ENCODE assay signal across 10 cellular contexts in the genomic region with DNA sequence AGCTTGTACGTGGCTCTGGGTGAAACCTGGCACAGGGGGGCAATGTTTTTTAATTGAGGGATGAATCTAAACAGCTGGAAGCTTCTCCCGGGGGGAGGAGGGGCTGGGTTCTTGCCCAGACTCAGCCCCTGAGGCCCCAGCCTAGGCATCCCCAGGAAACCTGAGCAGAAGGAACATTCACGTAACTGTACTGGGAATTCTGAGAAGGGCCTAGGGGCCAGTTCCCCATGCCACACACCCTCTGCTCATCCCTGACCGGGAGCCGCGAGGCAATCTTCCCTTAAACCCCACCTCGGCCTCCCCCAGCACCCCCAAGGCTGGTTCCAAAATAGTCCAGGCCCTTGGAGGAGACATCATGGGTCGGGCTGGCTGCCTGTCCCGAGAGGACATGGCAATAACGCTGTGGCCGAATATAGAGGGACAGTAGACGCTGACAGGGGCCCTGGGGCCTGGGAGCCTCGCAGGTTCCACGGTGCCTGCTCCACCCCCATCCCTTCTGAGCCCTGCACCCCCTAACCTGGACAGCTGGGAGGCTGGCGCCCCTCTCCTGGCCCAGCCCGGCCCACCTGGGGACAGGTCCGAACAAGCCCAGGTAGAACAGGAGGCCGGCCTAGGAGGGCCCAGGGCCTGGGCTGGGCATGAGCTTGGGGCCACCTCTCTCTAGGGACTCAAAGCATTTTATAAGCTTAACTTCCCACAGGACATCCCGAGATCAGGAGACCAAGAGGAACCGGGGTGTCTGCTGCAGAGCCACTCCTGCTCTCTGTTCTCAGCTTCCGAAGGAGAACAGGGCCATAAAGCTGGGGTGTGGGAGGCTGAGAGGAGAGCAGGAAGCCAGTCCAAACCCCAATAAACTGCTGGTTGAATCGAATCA.
DNase-seq lines count a peak whose midpoint lies in the region; TF ChIP-seq lines count a peak whose summit lies in the region.
"Had no signal": no experiment of that assay in that cellular context is flagged by ENCODE, and none has a peak within 500 bp of the region (broad histone marks: within the 10 kb centered on the region; RNA-seq: fewer than 3 reads in every experiment).

No MANE protein-coding gene starts in this region.

- H3K79me2 ChIP-seq in smooth muscle cell (ENCODE audit: low read depth), result no peaks in the 10 kb centered on the region

- H4K20me1 ChIP-seq in smooth muscle cell (ENCODE audit: low read depth), result no peaks in the 10 kb centered on the region

- H3K4me3 Mint-ChIP-seq in activated naive CD4-positive, alpha-beta T cell treated with anti-CD3 and anti-CD28 coated beads, Interleukin-2, amount 10 ng/mL, durations not matched to agents 7 days and 5 days, result no peak overlapping the region
- H3K4me3 Mint-ChIP-seq: nephron progenitor cell had no signal

- H3K27me3 ChIP-seq in H7 (ENCODE audit: control insufficient read depth, insufficient read depth, low read length) (no peaks in the 10 kb centered on the region), smooth muscle cell (ENCODE audit: low read depth) (no peaks in the 10 kb centered on the region)

- H3K4me3 ChIP-seq in H7 (ENCODE audit: insufficient read depth, low read depth, low read length), result no peak overlapping the region
- H3K4me3 ChIP-seq in smooth muscle cell, result no peak overlapping the region

- no peaks in the 10 kb centered on the region for H3K9me3 Mint-ChIP-seq in activated naive CD4-positive, alpha-beta T cell treated with anti-CD3 and anti-CD28 coated beads, Interleukin-2, amount 10 ng/mL, durations not matched to agents 7 days and 5 days
- H3K9me3 Mint-ChIP-seq: nephron progenitor cell had no signal

- H3K9me3 ChIP-seq in smooth muscle cell (replicated peaks; ENCODE audit: low read depth), result no peaks in the 10 kb centered on the region

- peak overlapping the region; percentile 45 for H3K27ac Mint-ChIP-seq in activated naive CD4-positive, alpha-beta T cell treated with anti-CD3 and anti-CD28 coated beads, Interleukin-2, amount 10 ng/mL, durations not matched to agents 7 days and 5 days

- H3F3A ChIP-seq in smooth muscle cell (ENCODE audit: low read depth), result no peaks in the 10 kb centered on the region

- H3K4me1 ChIP-seq in smooth muscle cell (ENCODE audit: low read depth), result peaks cover 33% of the 10 kb centered on the region

- H3K36me3 ChIP-seq in H7 (replicated peaks; ENCODE audit: control insufficient read depth, insufficient read depth, low read length) (no peaks in the 10 kb centered on the region; the same call in 1 of the 2 replicates), smooth muscle cell (ENCODE audit: low read depth) (no peaks in the 10 kb centered on the region)

- H3K4me1 Mint-ChIP-seq in activated naive CD4-positive, alpha-beta T cell treated with anti-CD3 and anti-CD28 coated beads, Interleukin-2, amount 10 ng/mL, durations not matched to agents 7 days and 5 days, result peaks cover 48% of the 10 kb centered on the region

- H2AFZ ChIP-seq in smooth muscle cell (ENCODE audit: low read depth), result no peak overlapping the region

- no peak for TF ChIP-seq CTCF in smooth muscle cell (IDR thresholded peaks at IDR 0.05; ENCODE audit: borderline replicate concordance, insufficient read depth, poor library complexity, severe bottlenecking)

- H3K4me2 ChIP-seq in smooth muscle cell, result peak overlapping the region; percentile 22

- H3K9ac ChIP-seq in smooth muscle cell (ENCODE audit: low read depth), result peak overlapping the region; percentile 32

- WGBS in smooth muscle cell (ENCODE audit: low lambda C conversion rate), result 86% methylated on average over 22 of the region's 22 CpGs

- peak overlapping the region; percentile 85 for H3K27ac ChIP-seq in smooth muscle cell (ENCODE audit: low read depth)

- H3K36me3 Mint-ChIP-seq in activated naive CD4-positive, alpha-beta T cell treated with anti-CD3 and anti-CD28 coated beads, Interleukin-2, amount 10 ng/mL, durations not matched to agents 7 days and 5 days, result no peaks in the 10 kb centered on the region

- DNase-seq in H7 (peak; percentile 60), islet precursor cell (peak; percentile 69), smooth muscle cell (lab: John Stamatoyannopoulos, UW; ENCODE audit: unreplicated experiment) (no peak), RKO (ENCODE audit: low spot score) (no peak), NCI-H146 treated with DMSO at 0.1 percent for 48 hours (lab: John Stamatoyannopoulos, UW; ENCODE audit: unreplicated experiment) (no peak), DMS153 treated with DMSO at 0.1 percent for 48 hours (lab: John Stamatoyannopoulos, UW; ENCODE audit: unreplicated experiment) (no peak), COLO668 (lab: John Stamatoyannopoulos, UW; ENCODE audit: unreplicated experiment) (no peak)
- DNase-seq in activated naive CD4-positive, alpha-beta T cell treated with anti-CD3 and anti-CD28 coated beads, Interleukin-2, amount 10 ng/mL, durations not matched to agents 7 days and 5 days, result no peak
- DNase-seq: NCI-H187 treated with DMSO at 0.1 percent for 48 hours had no signal

- H3K27me3 Mint-ChIP-seq in activated naive CD4-positive, alpha-beta T cell treated with anti-CD3 and anti-CD28 coated beads, Interleukin-2, amount 10 ng/mL, durations not matched to agents 7 days and 5 days, result peaks cover 17% of the 10 kb centered on the region

- CTCF ChIA-PET in activated naive CD4-positive, alpha-beta T cell treated with anti-CD3 and anti-CD28 coated beads, Interleukin-2, amount 10 ng/mL, durations not matched to agents 7 days and 5 days (lab: Charles Lee), result interaction anchor here (0.7 to 4.1 kb wide), 16 partner anchors 9 to 171 kb away, joined by 3 to 72 read pairs (median 4); partner anchors contain the start of gene TOB1

Comparison
In these comparisons a context has a peak if more than half of its experiments do, and no peak if none do; other contexts are left out.
1. DNase-seq: peak in H7 (single experiment) and islet precursor cell (single experiment); none in activated naive CD4-positive, alpha-beta T cell treated with anti-CD3 and anti-CD28 coated beads, Interleukin-2, amount 10 ng/mL, durations not matched to agents 7 days and 5 days (single experiment), smooth muscle cell (single experiment), RKO (single experiment), NCI-H146 treated with DMSO at 0.1 percent for 48 hours (single experiment), DMS153 treated with DMSO at 0.1 percent for 48 hours (single experiment) and COLO668 (single experiment).